ENCODE assay signal across 29 cellular contexts in genomic region chr15:57502116-57502515, GRCh38.
A peak's percentile ranks its signal among the peaks of the same experiment; 100 is the strongest.
DNase-seq lines count a peak whose midpoint lies in the region; FAIRE-seq and TF ChIP-seq lines count a peak whose summit lies in the region.
"Had no signal": no experiment of that assay in that cellular context is flagged by ENCODE, and none has a peak within 500 bp of the region (broad histone marks: within the 10 kb centered on the region; RNA-seq: fewer than 3 reads in every experiment).

No MANE protein-coding gene starts in this region.

- H3K27ac ChIP-seq in left ventricle myocardium inferior (replicated peaks) (peak overlapping the region; percentile 3), endothelial cell of umbilical vein (ENCODE audit: insufficient read depth, low read depth, low read length) (no peak overlapping the region)
- H3K27ac ChIP-seq: Peyer's patch, SJSA1, transverse colon had no signal

- H3K9me3 Mint-ChIP-seq in nephron progenitor cell = no peaks in the 10 kb centered on the region
- H3K9me3 Mint-ChIP-seq: activated CD4-positive, alpha-beta T cell treated with anti-CD3 and anti-CD28 coated beads, Interleukin-2, amount 10 ng/mL, durations not matched to agents 7 days and 5 days; activated naive CD8-positive, alpha-beta T cell treated with anti-CD3 and anti-CD28 coated beads, Interleukin-2, amount 10 ng/mL, durations not matched to agents 7 days and 5 days; activated T-helper 2 cell treated with anti-CD3 and anti-CD28 coated beads, Interferon-gamma antibody, Interleukin-2, Interleukin-4, amounts not matched to agents 10 μg/mL and 5 μg/mL and 100 μg/mL, durations not matched to agents 14 hours and 24 hours and 36 hours; brain; T-helper 1 cell treated with Interleukin-12 subunit alpha and Interleukin-12 subunit beta and Interleukin-4 antibody, amounts not matched to agents 30 μg/mL and 1 μg/mL, for 36 hours had no signal

- no peak overlapping the region for H3K4me3 Mint-ChIP-seq in nephron progenitor cell
- H3K4me3 Mint-ChIP-seq: activated CD4-positive, alpha-beta T cell treated with anti-CD3 and anti-CD28 coated beads, Interleukin-2, amount 10 ng/mL, durations not matched to agents 7 days and 5 days; activated naive CD8-positive, alpha-beta T cell treated with anti-CD3 and anti-CD28 coated beads, Interleukin-2, amount 10 ng/mL, durations not matched to agents 7 days and 5 days; B cell; brain; T-helper 1 cell treated with Interleukin-12 subunit alpha and Interleukin-12 subunit beta and Interleukin-4 antibody, amounts not matched to agents 30 μg/mL and 1 μg/mL, for 36 hours had no signal

- H3K79me2 ChIP-seq in endothelial cell of umbilical vein (ENCODE audit: control insufficient read depth, insufficient read depth, low read length) = no peaks in the 10 kb centered on the region

- H3K27me3 Mint-ChIP-seq in nephron progenitor cell (ENCODE audit: low read depth, poor library complexity) = peaks cover 10% of the 10 kb centered on the region
- H3K27me3 Mint-ChIP-seq: activated CD4-positive, alpha-beta T cell treated with anti-CD3 and anti-CD28 coated beads, Interleukin-2, amount 10 ng/mL, durations not matched to agents 7 days and 5 days had no signal

- TF ChIP-seq CTCF in left ventricle myocardium inferior (IDR thresholded peaks at IDR 0.05; ENCODE audit: borderline replicate concordance) (no peak), endothelial cell of umbilical vein (IDR thresholded peaks at IDR 0.05; ENCODE audit: extremely low read depth in 1 of 2, insufficient read depth in 1 of 2, low read depth in 1 of 2, low read length in 2 of 2) (no peak), nephron progenitor cell (IDR thresholded peaks at IDR 0.05) (no peak), GM10266 (IDR thresholded peaks at IDR 0.05; ENCODE audit: control insufficient read depth, insufficient read depth, low read depth, missing control alignments) (no peak)

- dilution Hi-C loops in endothelial cell of umbilical vein (cut with MboI; ENCODE audit: extremely low pct_ligation_motif_present, low sequenced_read_pairs) = no loop called here

- peak overlapping the region; percentile 42 for H3K27ac Mint-ChIP-seq in nephron progenitor cell
- H3K27ac Mint-ChIP-seq: activated CD4-positive, alpha-beta T cell treated with anti-CD3 and anti-CD28 coated beads, Interleukin-2, amount 10 ng/mL, durations not matched to agents 7 days and 5 days; activated naive CD8-positive, alpha-beta T cell treated with anti-CD3 and anti-CD28 coated beads, Interleukin-2, amount 10 ng/mL, durations not matched to agents 7 days and 5 days; activated T-helper 2 cell treated with anti-CD3 and anti-CD28 coated beads, Interferon-gamma antibody, Interleukin-2, Interleukin-4, amounts not matched to agents 10 μg/mL and 5 μg/mL and 100 μg/mL, durations not matched to agents 14 hours and 24 hours and 36 hours; B cell; T-helper 1 cell treated with Interleukin-12 subunit alpha and Interleukin-12 subunit beta and Interleukin-4 antibody, amounts not matched to agents 30 μg/mL and 1 μg/mL, for 36 hours had no signal

- peak; percentile 38 for FAIRE-seq in endothelial cell of umbilical vein (lab: Jason Lieb, UNC)
- FAIRE-seq: A549, GM12892 had no signal

- no peaks in the 10 kb centered on the region for H3K27me3 ChIP-seq in left ventricle myocardium inferior (ENCODE audit: low read depth)
- H3K27me3 ChIP-seq in endothelial cell of umbilical vein (ENCODE audit: control insufficient read depth in 2 of 2, insufficient read depth in 2 of 2, low read length in 2 of 2) = no peaks in the 10 kb centered on the region
- H3K27me3 ChIP-seq: heart left ventricle, Peyer's patch, SJSA1, transverse colon had no signal

- H3K4me3 ChIP-seq in left ventricle myocardium inferior = no peak overlapping the region
- H3K4me3 ChIP-seq in endothelial cell of umbilical vein (replicated peaks in 1 of 3; ENCODE audit: insufficient read depth in 1 of 3, low read depth in 1 of 3, low read length in 3 of 3) = no peak overlapping the region
- H3K4me3 ChIP-seq: A549, heart left ventricle, Peyer's patch, SJSA1, transverse colon had no signal

- peaks cover 63% of the 10 kb centered on the region for H3K4me1 Mint-ChIP-seq in nephron progenitor cell
- H3K4me1 Mint-ChIP-seq: activated CD4-positive, alpha-beta T cell treated with anti-CD3 and anti-CD28 coated beads, Interleukin-2, amount 10 ng/mL, durations not matched to agents 7 days and 5 days; activated naive CD8-positive, alpha-beta T cell treated with anti-CD3 and anti-CD28 coated beads, Interleukin-2, amount 10 ng/mL, durations not matched to agents 7 days and 5 days had no signal

- no peak overlapping the region for H3K9ac ChIP-seq in endothelial cell of umbilical vein (replicated peaks; ENCODE audit: extremely low read depth, insufficient read depth, low read length)

- H3K36me3 ChIP-seq in left ventricle myocardium inferior = no peaks in the 10 kb centered on the region
- H3K36me3 ChIP-seq in endothelial cell of umbilical vein (ENCODE audit: control insufficient read depth in 2 of 2, extremely low read depth in 1 of 2, insufficient read depth in 2 of 2, low read length in 2 of 2) = no peaks in the 10 kb centered on the region
- H3K36me3 ChIP-seq: heart left ventricle, Peyer's patch, SJSA1, transverse colon had no signal

- no peaks in the 10 kb centered on the region for H3K36me3 Mint-ChIP-seq in nephron progenitor cell (ENCODE audit: low read depth)
- H3K36me3 Mint-ChIP-seq: activated naive CD8-positive, alpha-beta T cell treated with anti-CD3 and anti-CD28 coated beads, Interleukin-2, amount 10 ng/mL, durations not matched to agents 7 days and 5 days; brain had no signal

- no peak overlapping the region for H2AFZ ChIP-seq in endothelial cell of umbilical vein (ENCODE audit: low read depth, low read length)

- intact Hi-C loops in left ventricle myocardium inferior (cut with micrococcal nuclease) = no loop called here
- intact Hi-C loops in cardiac septum (cut with DNase I) = no loop called here
- intact Hi-C loops in endothelial cell of umbilical vein (cut with micrococcal nuclease) = no loop called here

- H3K9me3 ChIP-seq in left ventricle myocardium inferior (replicated peaks) = no peaks in the 10 kb centered on the region
- H3K9me3 ChIP-seq in endothelial cell of umbilical vein (replicated peaks; ENCODE audit: control insufficient read depth, insufficient read depth, low read length) = no peaks in the 10 kb centered on the region
- H3K9me3 ChIP-seq: A549, heart left ventricle, Peyer's patch, SJSA1, transverse colon had no signal

- no peak overlapping the region for H3K4me2 ChIP-seq in endothelial cell of umbilical vein (ENCODE audit: insufficient read depth, low read length)

- BruUV-seq in endothelial cell of umbilical vein (replicated peaks; lab: Mats Ljungman, UMichigan) = no TSS peak

- H3K4me1 ChIP-seq in left ventricle myocardium inferior (peaks cover 39% of the 10 kb centered on the region), endothelial cell of umbilical vein (ENCODE audit: control insufficient read depth, extremely low read depth, insufficient read depth, low read length) (peaks cover 30% of the 10 kb centered on the region)

- CTCF ChIA-PET in endothelial cell of umbilical vein (lab: Charles Lee) = interaction anchor here (1.5 to 1.7 kb wide), 2 partner anchors 25 to 40 kb away, joined by 4 to 6 read pairs; no protein-coding TSS in a partner anchor

- POLR2A ChIA-PET in endothelial cell of umbilical vein (lab: Charles Lee) = no interaction called here

- TF ChIP-seq POLR2A in endothelial cell of umbilical vein (IDR thresholded peaks at IDR 0.05; ENCODE audit: low read depth, low read length) = no peak

- no peaks in the 10 kb centered on the region for H4K20me1 ChIP-seq in endothelial cell of umbilical vein (replicated peaks; ENCODE audit: control insufficient read depth, extremely low read depth, insufficient read depth, low read length)

- no peaks in the 10 kb centered on the region for H3K9me1 ChIP-seq in endothelial cell of umbilical vein (replicated peaks; ENCODE audit: control insufficient read depth, extremely low read depth, insufficient read depth, low read length)

- DNase-seq in left ventricle myocardium inferior (no peak), cardiac septum (ENCODE audit: low spot score) (no peak), endothelial cell of umbilical vein (ENCODE audit: low read depth, low spot score) (peak; percentile 89), nephron progenitor cell (no peak), NCI-H446 (lab: John Stamatoyannopoulos, UW) (no peak), middle frontal gyrus (ENCODE audit: extremely low spot score, low spot score) (no peak), GM10266 (ENCODE audit: extremely low spot score) (no peak), MV-4-11 (lab: John Stamatoyannopoulos, UW) (no peak)
- DNase-seq: activated CD4-positive, alpha-beta T cell treated with anti-CD3 and anti-CD28 coated beads, Interleukin-2, amount 10 ng/mL, durations not matched to agents 7 days and 5 days; activated naive CD8-positive, alpha-beta T cell treated with anti-CD3 and anti-CD28 coated beads, Interleukin-2, amount 10 ng/mL, durations not matched to agents 7 days and 5 days; cortex of kidney; DND-41; heart left ventricle; NCI-H1105; NCI-H2107; NCI-H510A treated with DMSO at 0.1 percent for 48 hours; Peyer's patch; retina; stimulated activated CD4-positive, alpha-beta T cell treated with anti-CD3 and anti-CD28 coated beads, Interleukin-12 subunit alpha, Interleukin-12 subunit beta, amount 100 ng/mL, for 4 hours; stimulated activated CD4-positive, alpha-beta T cell treated with anti-CD3 and anti-CD28 coated beads, Interleukin-4, amount 100 ng/mL, for 4 hours; stimulated activated naive CD8-positive, alpha-beta T cell treated with anti-CD3 and anti-CD28 coated beads, Interleukin-15, Interleukin-2, amounts not matched to agents 100 U/mL and 50 U/mL, for 24 hours; transverse colon had no signal

TF ChIP-seq in endothelial cell of umbilical vein, 7 proteins besides CTCF, POLR2A, EP300 and RAD21:
- TF ChIP-seq EZH2 (IDR thresholded peaks at IDR 0.05; ENCODE audit: borderline replicate concordance, low read depth, low read length, severe bottlenecking) = no peak
